ENCODE assay signal across 8 cellular contexts in the genomic region with DNA sequence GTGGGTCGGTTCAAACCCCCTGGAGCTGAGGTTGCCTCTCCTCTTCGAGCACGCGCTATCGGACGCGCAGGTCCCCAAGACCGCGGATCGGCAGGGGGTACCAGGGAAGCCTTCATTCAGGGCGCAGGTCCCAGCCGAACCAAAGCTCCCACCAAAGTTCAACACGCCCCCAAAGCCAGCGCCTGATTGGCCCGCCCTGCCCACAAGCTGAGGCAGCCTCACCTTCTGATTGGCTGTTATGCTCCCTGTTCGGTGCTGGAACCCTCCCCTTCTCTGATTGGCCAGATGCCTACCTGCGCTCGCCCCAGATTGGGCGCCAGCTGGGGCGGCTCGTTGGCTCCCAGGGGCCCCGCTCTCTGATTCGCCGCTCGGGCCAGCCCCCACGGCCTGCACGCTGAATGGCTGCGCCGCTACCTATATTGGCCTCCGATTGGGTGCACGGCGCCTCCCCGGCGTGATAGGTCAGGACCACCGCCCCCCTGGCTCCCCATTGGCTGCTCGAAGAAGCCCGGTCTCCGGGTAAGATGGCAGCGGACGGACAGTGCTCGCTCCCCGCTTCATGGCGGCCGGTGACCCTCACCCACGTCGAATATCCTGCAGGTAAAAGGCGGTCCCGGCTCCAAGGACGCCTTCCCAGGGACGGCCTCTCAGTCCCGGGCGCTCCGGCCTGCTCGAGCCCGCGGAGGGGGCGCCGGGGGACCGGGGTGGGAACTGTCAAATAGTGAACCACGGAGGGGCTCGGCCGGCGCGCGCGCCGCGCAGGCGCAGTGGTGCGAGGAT. TPM values are rescaled to one million over a fixed set of nuclear protein-coding genes. Genes with fewer than 3 reads are reported as not detected.
DNase-seq lines count a peak whose midpoint lies in the region; ATAC-seq and TF ChIP-seq lines count a peak whose summit lies in the region.

A gene with protein sequence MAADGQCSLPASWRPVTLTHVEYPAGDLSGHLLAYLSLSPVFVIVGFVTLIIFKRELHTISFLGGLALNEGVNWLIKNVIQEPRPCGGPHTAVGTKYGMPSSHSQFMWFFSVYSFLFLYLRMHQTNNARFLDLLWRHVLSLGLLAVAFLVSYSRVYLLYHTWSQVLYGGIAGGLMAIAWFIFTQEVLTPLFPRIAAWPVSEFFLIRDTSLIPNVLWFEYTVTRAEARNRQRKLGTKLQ (plus strand): TSS at position 504 of the 780 bp plus-strand sequence. CDS start 21 bp downstream, at position 525.

- peak within 1 kb of the TSS; percentile 83 to 98 (median 93) for H3K27ac Mint-ChIP-seq in IgD-negative memory B cell

- H3K4me3 ChIP-seq in epithelial cell of esophagus (ENCODE audit: low read length) (peak within 1 kb of the TSS; percentile 91), mononuclear cell (ENCODE audit: low read length) (peak within 1 kb of the TSS; percentile 66)

- no peaks in the 10 kb centered on the region for H3K27me3 ChIP-seq in mononuclear cell (ENCODE audit: insufficient read depth, low read length)

- no peak for TF ChIP-seq CTCF in epithelial cell of esophagus (IDR thresholded peaks at IDR 0.05; ENCODE audit: insufficient read depth, low read depth, low read length, missing control alignments)

- no peaks in the 10 kb centered on the region for H3K9me3 ChIP-seq in mononuclear cell (ENCODE audit: low read depth, low read length)

- H3K9me3 Mint-ChIP-seq in IgD-negative memory B cell: no peaks in the 10 kb centered on the region

- no peaks in the 10 kb centered on the region for H3K27me3 Mint-ChIP-seq in IgD-negative memory B cell

- H3K4me1 Mint-ChIP-seq in IgD-negative memory B cell: peaks cover 7 to 14% (median 11%) of the 10 kb centered on the region in 3 donors

- H3K4me1 ChIP-seq in mononuclear cell (ENCODE audit: insufficient read depth, low read length): peaks cover 22% of the 10 kb centered on the region

- H3K36me3 Mint-ChIP-seq in IgD-negative memory B cell: peaks cover 3% of the 10 kb centered on the region

- H3K4me3 Mint-ChIP-seq in IgD-negative memory B cell: peak within 1 kb of the TSS; percentile 88 to 97 (median 94)

- peak; percentile 91 for ATAC-seq in GM21529 (IDR thresholded peaks at IDR 0.05; ENCODE audit: unreplicated experiment)

- DNase-seq in DMS 273 treated with DMSO at 0.1 percent for 48 hours (lab: John Stamatoyannopoulos, UW): peak; percentile 95
- peak; percentile 78 for DNase-seq in OCI-M2 (lab: John Stamatoyannopoulos, UW; ENCODE audit: unreplicated experiment)
- DNase-seq in activated T-cell treated with anti-CD3 and anti-CD28 coated beads for 4 hours: peak; percentile 95
- peak; percentile 100 for DNase-seq in epithelial cell of esophagus (ENCODE audit: low read depth)
- peak; percentile 92 to 97 for DNase-seq in stimulated activated CD8-positive, alpha-beta memory T cell treated with anti-CD3 and anti-CD28 coated beads, Interleukin-4, amount 100 ng/mL, for 1 hour (ENCODE audit: low read depth in 2 of 2, low spot score in 1 of 2)

RNA-seq across cellular contexts. Expression of the gene that starts here (rescaled TPM):
- 7.4 TPM for polyA plus RNA-seq in IgD-negative memory B cell
- 1.9 TPM for total RNA-seq in mononuclear cell

Comparison
In these comparisons a context has a peak if more than half of its experiments do, and no peak if none do; other contexts are left out.
1. Peak in every context shown above with its lines: DNase-seq, ATAC-seq and H3K4me3 ChIP-seq.